9 cellular contexts compared by ENCODE assay signal in the genomic region with DNA sequence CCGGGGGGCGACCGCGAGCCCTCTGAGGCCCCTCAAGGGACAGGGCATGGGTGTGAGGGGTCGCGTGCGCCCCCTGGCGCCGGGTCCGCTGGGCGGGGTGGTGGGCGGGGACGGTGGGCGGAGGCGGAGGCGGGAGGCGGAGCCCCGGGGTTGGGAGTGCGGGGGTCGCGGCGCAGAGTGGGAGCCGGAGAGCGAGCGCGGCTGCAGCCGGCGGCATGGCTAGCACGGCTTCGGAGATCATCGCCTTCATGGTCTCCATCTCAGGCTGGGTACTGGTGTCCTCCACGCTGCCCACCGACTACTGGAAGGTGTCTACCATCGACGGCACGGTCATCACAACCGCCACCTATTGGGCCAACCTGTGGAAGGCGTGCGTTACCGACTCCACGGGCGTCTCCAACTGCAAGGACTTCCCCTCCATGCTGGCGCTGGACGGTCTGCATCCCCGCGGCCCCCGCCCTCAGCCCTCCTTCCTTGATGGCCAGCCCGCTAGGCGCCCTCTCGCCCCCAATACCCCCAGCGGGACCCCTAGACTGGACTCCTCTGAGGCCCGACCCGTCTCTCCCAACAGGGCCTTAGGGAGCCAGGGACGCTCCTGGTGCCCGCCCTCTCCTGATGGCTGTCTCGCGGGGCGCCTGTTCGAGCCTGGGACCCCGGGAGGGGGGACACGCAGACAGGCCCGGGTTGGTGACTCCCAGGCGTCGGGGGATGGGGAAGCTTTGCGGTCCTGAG. TPM values are rescaled to one million over a fixed set of nuclear protein-coding genes. Genes with fewer than 3 reads are reported as not detected.
DNase-seq lines count a peak whose midpoint lies in the region; ATAC-seq and TF ChIP-seq lines count a peak whose summit lies in the region.
"Had no signal": no experiment of that assay in that cellular context is flagged by ENCODE, and none has a peak within 500 bp of the region (broad histone marks: within the 10 kb centered on the region; RNA-seq: fewer than 3 reads in every experiment).

Gene CLDN10 (plus strand): TSS at position 182 of the 732 bp plus-strand sequence. CDS start 34 bp downstream, at position 216.

- H3K79me2 ChIP-seq in H9 (ENCODE audit: insufficient read depth, low read length): no peaks in the 10 kb centered on the region

- peak within 1 kb of the TSS; percentile 61 for H2AFZ ChIP-seq in H9 (ENCODE audit: low read length)

- H3K9ac ChIP-seq in H9 (ENCODE audit: extremely low read depth, insufficient read length, low read length): peak within 1 kb of the TSS; percentile 46

- no peak within 1 kb of the TSS for H2BK120ac ChIP-seq in H9 (ENCODE audit: low read depth, low read length, poor library complexity, severe bottlenecking)

- no peak within 1 kb of the TSS for H4K5ac ChIP-seq in H9 (ENCODE audit: insufficient read length, low read depth, low read length)

- H3K4me1 ChIP-seq in H9 (ENCODE audit: insufficient read depth, low read length) (0 out of 2 replicates have a peak, but pooled peaks cover 7% of the 10 kb centered on the region), mucosa of descending colon (ENCODE audit: low read depth) (peaks cover 8% of the 10 kb centered on the region)

- no peak within 1 kb of the TSS for H2BK12ac ChIP-seq in H9 (ENCODE audit: insufficient read length, low read depth, low read length)

- no peaks in the 10 kb centered on the region for H3K27me3 ChIP-seq in H9 (ENCODE audit: insufficient read depth, low read length)

- TF ChIP-seq CTCF in CD14-positive monocyte (IDR thresholded peaks at IDR 0.05) (peak; percentile 33), H9 (conservative IDR thresholded peaks at IDR 0.05) (peak; percentile 79), chondrocyte (IDR thresholded peaks at IDR 0.05) (peak; percentile 59), mucosa of descending colon (IDR thresholded peaks at IDR 0.05) (no peak)

- WGBS in H9 (ENCODE audit: extremely low coverage, insufficient read length, low lambda C conversion rate): no CpG with 5 or more reads among the region's 65 CpGs

- H3K23ac ChIP-seq in H9 (ENCODE audit: insufficient read length, low read depth, low read length): no peak within 1 kb of the TSS

- in situ Hi-C loops in ACHN (cut with HindIII; ENCODE audit: low pct_ligation_motif_present, low pct_unique_long_range_greater_than_20kb, low sequenced_read_pairs): no loop called here

- H3K27me3 Mint-ChIP-seq in CD14-positive monocyte (ENCODE audit: low read depth in 3 of 3): peaks cover 22 to 37% (median 31%) of the 10 kb centered on the region in 3 donors
- peaks cover 28% of the 10 kb centered on the region for H3K27me3 Mint-ChIP-seq in H9 (ENCODE audit: low read depth)
- peaks cover 60% of the 10 kb centered on the region for H3K27me3 Mint-ChIP-seq in chondrocyte (ENCODE audit: low read depth)

- no peak within 1 kb of the TSS for H2AK5ac ChIP-seq in H9 (ENCODE audit: insufficient read length, low read length)

- no peak within 1 kb of the TSS for H3T11ph ChIP-seq in H9 (ENCODE audit: low read length)

- intact Hi-C loops in CD14-positive monocyte (cut with micrococcal nuclease) (no loop called here), mucosa of descending colon (cut with DNase I, micrococcal nuclease) (no loop called here)

- H3K9me3 Mint-ChIP-seq in CD14-positive monocyte: peaks cover 0 to 6% (median 1%) of the 10 kb centered on the region in 7 donors
- H3K9me3 Mint-ChIP-seq in H9: no peaks in the 10 kb centered on the region
- H3K9me3 Mint-ChIP-seq in chondrocyte (ENCODE audit: low read depth): peaks cover 5% of the 10 kb centered on the region
- H3K9me3 Mint-ChIP-seq: activated CD4-positive, alpha-beta T cell treated with anti-CD3 and anti-CD28 coated beads, Interleukin-2, amount 10 ng/mL, durations not matched to agents 7 days and 5 days had no signal

- no peaks in the 10 kb centered on the region for H3K9me3 ChIP-seq in H9 (ENCODE audit: control insufficient read depth, low read depth, low read length)
- no peaks in the 10 kb centered on the region for H3K9me3 ChIP-seq in mucosa of descending colon

- no peak within 1 kb of the TSS for H4K8ac ChIP-seq in H9 (replicated peaks; ENCODE audit: insufficient read length, low read depth, low read length)

- H3K36me3 Mint-ChIP-seq in CD14-positive monocyte: peaks cover 0 to 3% of the 10 kb centered on the region in 2 donors
- peaks cover 0 to 6% (median 0%) of the 10 kb centered on the region in 3 experiments; a peak in 2 of 7 replicates for H3K36me3 Mint-ChIP-seq in H9 (ENCODE audit: insufficient read depth in 1 of 3, low read depth in 3 of 3)
- H3K36me3 Mint-ChIP-seq in chondrocyte (ENCODE audit: low read depth): peaks cover 4% of the 10 kb centered on the region

- peak within 1 kb of the TSS; percentile 78 to 96 for H3K4me3 Mint-ChIP-seq in CD14-positive monocyte
- H3K4me3 Mint-ChIP-seq in H9: peak within 1 kb of the TSS; percentile 78 to 95
- peak within 1 kb of the TSS; percentile 50 for H3K4me3 Mint-ChIP-seq in chondrocyte (ENCODE audit: unreplicated experiment)
- H3K4me3 Mint-ChIP-seq: activated CD4-positive, alpha-beta T cell treated with anti-CD3 and anti-CD28 coated beads, Interleukin-2, amount 10 ng/mL, durations not matched to agents 7 days and 5 days had no signal

- H3K4me2 ChIP-seq in H9 (ENCODE audit: insufficient read depth, insufficient read length, low read length): peak within 1 kb of the TSS; percentile 91

- ATAC-seq in mucosa of descending colon: peak; percentile 25
- ATAC-seq in HG03135 (IDR thresholded peaks at IDR 0.05; ENCODE audit: unreplicated experiment): no peak
- no peak for ATAC-seq in HG03457 (IDR thresholded peaks at IDR 0.05; ENCODE audit: unreplicated experiment)

- H3K4ac ChIP-seq in H9 (ENCODE audit: low read depth, low read length): no peak within 1 kb of the TSS

- H2BK15ac ChIP-seq in H9 (ENCODE audit: low read depth, low read length): no peak within 1 kb of the TSS

- DNase-seq in CD14-positive monocyte (ENCODE audit: low spot score) (peak; percentile 46), H9 (peak; percentile 92), chondrocyte (ENCODE audit: low spot score) (no peak), mucosa of descending colon (no peak), NCI-H2171 treated with DMSO at 0.1 percent for 48 hours (lab: John Stamatoyannopoulos, UW) (no peak), ACHN (no peak)
- DNase-seq: activated CD4-positive, alpha-beta T cell treated with anti-CD3 and anti-CD28 coated beads, Interleukin-2, amount 10 ng/mL, durations not matched to agents 7 days and 5 days had no signal

- H3K4me1 Mint-ChIP-seq in CD14-positive monocyte: peaks cover 29% of the 10 kb centered on the region
- H3K4me1 Mint-ChIP-seq in H9: peaks cover 31 to 45% of the 10 kb centered on the region in 2 experiments
- H3K4me1 Mint-ChIP-seq in chondrocyte (ENCODE audit: low read depth): peaks cover 8% of the 10 kb centered on the region

- H2BK20ac ChIP-seq in H9 (ENCODE audit: low read depth, low read length, poor library complexity, severe bottlenecking): no peak within 1 kb of the TSS

- peak within 1 kb of the TSS; percentile 74 for H3K14ac ChIP-seq in H9 (ENCODE audit: insufficient read depth, low read length)

- peak within 1 kb of the TSS in 1 of 7 donors; percentile 17 for H3K27ac Mint-ChIP-seq in CD14-positive monocyte
- no peak within 1 kb of the TSS for H3K27ac Mint-ChIP-seq in H9
- H3K27ac Mint-ChIP-seq in chondrocyte (ENCODE audit: unreplicated experiment): no peak within 1 kb of the TSS
- H3K27ac Mint-ChIP-seq: activated CD4-positive, alpha-beta T cell treated with anti-CD3 and anti-CD28 coated beads, Interleukin-2, amount 10 ng/mL, durations not matched to agents 7 days and 5 days had no signal

- no peak within 1 kb of the TSS for H3K56ac ChIP-seq in H9 (ENCODE audit: insufficient read length, low read depth, low read length)

- no peaks in the 10 kb centered on the region for H3K36me3 ChIP-seq in mucosa of descending colon (ENCODE audit: low read depth)

- H3K79me1 ChIP-seq in H9 (ENCODE audit: insufficient read depth, low read depth, low read length, poor library complexity, severe bottlenecking): no peaks in the 10 kb centered on the region

- peak within 1 kb of the TSS; percentile 2 for H3K18ac ChIP-seq in H9 (ENCODE audit: insufficient read length, low read depth, low read length)

- no peaks in the 10 kb centered on the region for H4K20me1 ChIP-seq in H9 (ENCODE audit: control insufficient read depth, insufficient read depth, insufficient read length)

- H3K27ac ChIP-seq in H9 (ENCODE audit: insufficient read length, low read depth, low read length): no peak within 1 kb of the TSS

- H2BK5ac ChIP-seq in H9 (ENCODE audit: insufficient read length, low read length): no peak within 1 kb of the TSS

- H3K4me3 ChIP-seq in mucosa of descending colon: no peak within 1 kb of the TSS

- H3K23me2 ChIP-seq in H9 (ENCODE audit: insufficient read length, low read depth, low read length, poor library complexity, severe bottlenecking): peaks cover 18% of the 10 kb centered on the region

- no peak within 1 kb of the TSS for H4K91ac ChIP-seq in H9 (ENCODE audit: insufficient read length, low read depth, low read length)

RNA-seq across cellular contexts. Expression of gene CLDN10, which starts in this region (rescaled TPM):
- under 1 TPM in 1 of 2 donors, not detected in 1; 0.35 TPM for polyA plus RNA-seq in CD14-positive monocyte
- total RNA-seq in H9 (2021) (20.7 and 20.9 TPM in 2 replicates), chondrocyte (not detected in 3 replicates), mucosa of descending colon (under 1 TPM in 1 of 3 donors, not detected in 2; 0.43 TPM)
- total RNA-seq: activated CD4-positive, alpha-beta T cell treated with anti-CD3 and anti-CD28 coated beads, Interleukin-2, amount 10 ng/mL, durations not matched to agents 7 days and 5 days had no signal

Comparison
In these comparisons a context has a peak if more than half of its experiments do, and no peak if none do; other contexts are left out.
1. RNA of gene CLDN10 (total RNA-seq): 20.7 to 20.9 TPM in H9; 0.43 TPM in mucosa of descending colon and not detected in chondrocyte; every median in the first group is over 10 times any median in the second.
2. Peak in DNase-seq in CD14-positive monocyte; RNA of the gene not detected or under 1 TPM.
3. Peak in ATAC-seq in mucosa of descending colon; RNA of the gene not detected or under 1 TPM.
4. Peak in every context shown above with its lines, with median percentiles within 50 percentile points of each other: H3K4me3 Mint-ChIP-seq.